Comparison of ENCODE assay signal across 25 cellular contexts in genomic region chr2:79670198-79670597, GRCh38.
DNase-seq lines count a peak whose midpoint lies in the region; ATAC-seq, FAIRE-seq and TF ChIP-seq lines count a peak whose summit lies in the region.
"Had no signal": no experiment of that assay in that cellular context is flagged by ENCODE, and none has a peak within 500 bp of the region (broad histone marks: within the 10 kb centered on the region; RNA-seq: fewer than 3 reads in every experiment).

No MANE protein-coding gene starts in this region.

- no peak overlapping the region for H3K23ac ChIP-seq in mesendoderm (ENCODE audit: low read length)

- H3K9me3 ChIP-seq in A549 = no peaks in the 10 kb centered on the region
- H3K9me3 ChIP-seq: adrenal gland, HAP-1, psoas muscle had no signal

- no peaks in the 10 kb centered on the region for H3K27me3 Mint-ChIP-seq in WTC11 (ENCODE audit: low read depth)
- H3K27me3 Mint-ChIP-seq: effector memory CD8-positive, alpha-beta T cell; IgD-negative memory B cell; stimulated activated naive CD8-positive, alpha-beta T cell treated with anti-CD3 and anti-CD28 coated beads, Interleukin-15, Interleukin-2, amounts not matched to agents 100 ng/mL and 50 ng/mL, for 24 hours had no signal

- ATAC-seq in A549 (peak; percentile 96 to 100), WTC11 (peak; percentile 100), omental fat pad (ENCODE audit: low FRiP score) (no peak), HG02571 (IDR thresholded peaks at IDR 0.05; ENCODE audit: unreplicated experiment) (no peak)
- ATAC-seq: effector memory CD8-positive, alpha-beta T cell; left lung; psoas muscle had no signal

- TF ChIP-seq EP300 in A549 (IDR thresholded peaks at IDR 0.05) = no peak

- H3K9ac ChIP-seq in mesendoderm (ENCODE audit: low read length) = no peak overlapping the region

- no peak for FAIRE-seq in A549 (lab: Jason Lieb, UNC)
- FAIRE-seq: G401.6, GM12891 had no signal

- no peaks in the 10 kb centered on the region for H3K79me2 ChIP-seq in mesendoderm (ENCODE audit: control insufficient read depth, insufficient read depth, low read length)

- H3K4me3 ChIP-seq in A549 (peak overlapping the region; percentile 18; the same call in 2 of the 3 replicates), mesendoderm (ENCODE audit: low read length) (no peak overlapping the region)
- H3K4me3 ChIP-seq: adrenal gland, HAP-1, left lung, psoas muscle had no signal

- DNase-seq in A549 (ENCODE audit: low read depth in 1 of 2, low spot score in 1 of 2) = peak; percentile 14 to 74
- peak; percentile 27 for DNase-seq in HT1080 (ENCODE audit: low read depth)
- DNase-seq in WTC11 (ENCODE audit: low spot score) = peak; percentile 88
- DNase-seq in mesendoderm = peak; percentile 91
- no peak for DNase-seq in omental fat pad (ENCODE audit: low spot score)
- DNase-seq in ACHN = no peak
- DNase-seq in GM10266 (ENCODE audit: extremely low spot score) = no peak
- DNase-seq: activated CD4-positive, CD25-positive, alpha-beta regulatory T cell; adrenal gland; caudate nucleus; effector memory CD8-positive, alpha-beta T cell; hypothalamus; NCI-H1048; NCI-H748 treated with DMSO at 0.1 percent for 48 hours; stimulated activated CD4-positive, alpha-beta T cell treated with anti-CD3 and anti-CD28 coated beads, Interleukin-15, amount 100 ng/mL, for 24 hours had no signal

- H3K4me2 ChIP-seq in A549 = peak overlapping the region; percentile 62
- no peak overlapping the region for H3K4me2 ChIP-seq in mesendoderm (ENCODE audit: low read length)

- no peak overlapping the region for H2BK120ac ChIP-seq in mesendoderm (ENCODE audit: low read depth, low read length)

- H3K27me3 ChIP-seq in mesendoderm (ENCODE audit: insufficient read depth, low read length, poor library complexity) = no peaks in the 10 kb centered on the region
- H3K27me3 ChIP-seq: adrenal gland, left lung had no signal

- peak; percentile 41 to 51; a peak in 4 of 5 replicates for TF ChIP-seq RAD21 in A549 (conservative IDR thresholded peaks at IDR 0.05 in 1 of 2, IDR thresholded peaks at IDR 0.05 in 1 of 2)

- H3K27ac ChIP-seq in A549 = peak overlapping the region; percentile 31 to 73; a peak in 3 of 6 replicates
- H3K27ac ChIP-seq in mesendoderm (ENCODE audit: low read depth, low read length) = no peak overlapping the region
- H3K27ac ChIP-seq: adrenal gland, left lung, psoas muscle, RWPE1 had no signal

- no peaks in the 10 kb centered on the region for H3K4me1 ChIP-seq in A549
- H3K4me1 ChIP-seq in mesendoderm (ENCODE audit: control insufficient read depth, low read depth, low read length) = no peaks in the 10 kb centered on the region
- H3K4me1 ChIP-seq: adrenal gland, HAP-1, left lung, psoas muscle had no signal

- in situ Hi-C loops in ACHN (cut with HindIII; ENCODE audit: low pct_ligation_motif_present, low pct_unique_long_range_greater_than_20kb, low sequenced_read_pairs) = no loop called here

- peaks cover 26% of the 10 kb centered on the region for H3K4me1 Mint-ChIP-seq in WTC11

- no peaks in the 10 kb centered on the region for H3K36me3 Mint-ChIP-seq in WTC11
- H3K36me3 Mint-ChIP-seq: IgD-negative memory B cell had no signal

- H3K9me3 Mint-ChIP-seq in WTC11 = peaks cover 6% of the 10 kb centered on the region; the same call in 1 of the 2 replicates

- H3K56ac ChIP-seq in mesendoderm (ENCODE audit: low read length) = no peak overlapping the region

- no peak overlapping the region for H3K27ac Mint-ChIP-seq in WTC11
- H3K27ac Mint-ChIP-seq: effector memory CD8-positive, alpha-beta T cell; IgD-negative memory B cell; stimulated activated naive CD8-positive, alpha-beta T cell treated with anti-CD3 and anti-CD28 coated beads, Interleukin-15, Interleukin-2, amounts not matched to agents 100 ng/mL and 50 ng/mL, for 24 hours; T-helper 1 cell treated with Interleukin-12 subunit alpha and Interleukin-12 subunit beta and Interleukin-4 antibody, amounts not matched to agents 30 μg/mL and 1 μg/mL, for 36 hours had no signal

- CTCF ChIA-PET in A549 (lab: Yijun Ruan, JAX) = interaction anchor here (1.0 to 1.6 kb wide), 7 partner anchors 14 to 206 kb away, joined by 3 to 4 read pairs (median 4); no protein-coding TSS in a partner anchor
- CTCF ChIA-PET in WTC11 (lab: Charles Lee) = interaction anchor here (0.6 to 3.2 kb wide), 25 partner anchors 9 to 629 kb away, joined by 3 to 37 read pairs (median 4); partner anchors contain the start of gene CTNNA2

- no peak overlapping the region for H3K18ac ChIP-seq in mesendoderm (ENCODE audit: low read length)

- H2BK5ac ChIP-seq in mesendoderm (ENCODE audit: low read length) = no peak overlapping the region

- H2AK5ac ChIP-seq in mesendoderm (ENCODE audit: low read length) = no peak overlapping the region

- 0 out of 3 replicates have a peak, but pooled peaks have one; percentile 10 for TF ChIP-seq CTCF in A549 (IDR thresholded peaks at IDR 0.05)
- no peak for TF ChIP-seq CTCF in WTC11 (IDR thresholded peaks at IDR 0.05)
- no peak for TF ChIP-seq CTCF in omental fat pad (IDR thresholded peaks at IDR 0.05)
- no peak for TF ChIP-seq CTCF in GM10266 (IDR thresholded peaks at IDR 0.05; ENCODE audit: control insufficient read depth, insufficient read depth, low read depth, missing control alignments)

- no peak overlapping the region for H2BK15ac ChIP-seq in mesendoderm (replicated peaks; ENCODE audit: low read depth)

- H3K4ac ChIP-seq in mesendoderm (ENCODE audit: low read depth, low read length) = no peak overlapping the region

- no peak overlapping the region for H4K8ac ChIP-seq in mesendoderm (ENCODE audit: low read depth, low read length)

- H4K5ac ChIP-seq in mesendoderm (ENCODE audit: low read length) = no peak overlapping the region

- H3K4me3 Mint-ChIP-seq in WTC11 = no peak overlapping the region
- H3K4me3 Mint-ChIP-seq: effector memory CD8-positive, alpha-beta T cell; IgD-negative memory B cell; stimulated activated naive CD8-positive, alpha-beta T cell treated with anti-CD3 and anti-CD28 coated beads, Interleukin-15, Interleukin-2, amounts not matched to agents 100 ng/mL and 50 ng/mL, for 24 hours; T-helper 1 cell treated with Interleukin-12 subunit alpha and Interleukin-12 subunit beta and Interleukin-4 antibody, amounts not matched to agents 30 μg/mL and 1 μg/mL, for 36 hours had no signal

- POLR2A ChIA-PET in A549 (lab: Yijun Ruan, JAX) (no interaction called here), WTC11 (lab: Charles Lee) (no interaction called here)

- WGBS in A549 (ENCODE audit: missing lambda C conversion rate) = 11% methylated on average over 11 of the region's 11 CpGs
- no CpG with 5 or more reads among the region's 11 CpGs for WGBS in mesendoderm (ENCODE audit: extremely low coverage, insufficient coverage, low lambda C conversion rate)

- no peaks in the 10 kb centered on the region for H3K36me3 ChIP-seq in mesendoderm (ENCODE audit: control insufficient read depth, insufficient read depth, low read length)
- H3K36me3 ChIP-seq: adrenal gland, HAP-1, left lung had no signal

- no peaks in the 10 kb centered on the region for H3K79me1 ChIP-seq in mesendoderm (ENCODE audit: low read length)

- no peak for TF ChIP-seq POLR2A in A549 (IDR thresholded peaks at IDR 0.05; ENCODE audit: low read length)

TF ChIP-seq in A549, 52 proteins besides CTCF, POLR2A, EP300 and RAD21 (continues in another document):
- no peak for TF ChIP-seq REST (IDR thresholded peaks at IDR 0.05)

TF ChIP-seq in WTC11, 78 proteins besides CTCF, POLR2A, EP300 and RAD21 (continues in another document):
- TF ChIP-seq JUN (CRISPR knock-in tag; IDR thresholded peaks at IDR 0.05) (no peak), PRDM15 (CRISPR knock-in tag; IDR thresholded peaks at IDR 0.05) (peak; percentile 97), STAT6 (CRISPR knock-in tag; conservative IDR thresholded peaks at IDR 0.05; ENCODE audit: low read depth) (no peak), ZNF671 (CRISPR knock-in tag; IDR thresholded peaks at IDR 0.05) (no peak)

Comparison
In these comparisons a context has a peak if more than half of its experiments do, and no peak if none do; other contexts are left out.
1. ATAC-seq: peak in A549 (2 of 2) and WTC11 (single experiment); none in omental fat pad (single experiment) and HG02571 (single experiment).
2. DNase-seq: peak in A549 (2 of 2), HT1080 (single experiment), WTC11 (single experiment) and mesendoderm (single experiment); none in omental fat pad (single experiment), ACHN (single experiment) and GM10266 (single experiment).
3. Of the 8 proteins assayed by ChIP-seq in both WTC11 and A549: peak only in WTC11: USF2; only in A549: CTCF; in both: none; in neither: 6.